ENCODE assay signal across 20 cellular contexts in genomic region chr10:29026802-29027201, GRCh38.
"Had no signal": no experiment of that assay in that cellular context is flagged by ENCODE, and none has a peak within 500 bp of the region (broad histone marks: within the 10 kb centered on the region; RNA-seq: fewer than 3 reads in every experiment).

No MANE protein-coding gene starts in this region.

- H3K27me3 ChIP-seq: suprapubic skin, transverse colon had no signal

- H3K9me3 ChIP-seq: psoas muscle, suprapubic skin, transverse colon had no signal

- FAIRE-seq: colon, frontal cortex, kidney had no signal

- H3K27ac ChIP-seq: dorsolateral prefrontal cortex, psoas muscle, skin epidermis, suprapubic skin, transverse colon had no signal

- DNase-seq: dorsolateral prefrontal cortex; effector CD4-positive, alpha-beta T cell; kidney; midbrain; naive thymus-derived CD4-positive, alpha-beta T cell; nephron progenitor cell; nucleus accumbens; posterior cingulate gyrus; psoas muscle; right cardiac atrium; stimulated activated CD4-positive, alpha-beta T cell treated with anti-CD3 and anti-CD28 coated beads, Interleukin-15, amount 100 ng/mL, for 24 hours; stimulated activated CD4-positive, alpha-beta T cell treated with anti-CD3 and anti-CD28 coated beads, Interleukin-2, amount 100 ng/mL, for 48 hours; stimulated activated naive CD8-positive, alpha-beta T cell treated with anti-CD3 and anti-CD28 coated beads, Interleukin-15, amount 100 ng/mL, for 72 hours; transverse colon had no signal

- H3K4me3 ChIP-seq: dorsolateral prefrontal cortex, lung, psoas muscle, skin epidermis, suprapubic skin, transverse colon had no signal

- H3K4me1 ChIP-seq: psoas muscle, suprapubic skin had no signal

- ATAC-seq: left lobe of liver; naive thymus-derived CD4-positive, alpha-beta T cell; psoas muscle; right cardiac atrium; stimulated activated naive CD8-positive, alpha-beta T cell treated with anti-CD3 and anti-CD28 coated beads, Interleukin-15, amount 100 ng/mL, for 72 hours had no signal

- H3K36me3 ChIP-seq: suprapubic skin, transverse colon had no signal
